In the genomic region with DNA sequence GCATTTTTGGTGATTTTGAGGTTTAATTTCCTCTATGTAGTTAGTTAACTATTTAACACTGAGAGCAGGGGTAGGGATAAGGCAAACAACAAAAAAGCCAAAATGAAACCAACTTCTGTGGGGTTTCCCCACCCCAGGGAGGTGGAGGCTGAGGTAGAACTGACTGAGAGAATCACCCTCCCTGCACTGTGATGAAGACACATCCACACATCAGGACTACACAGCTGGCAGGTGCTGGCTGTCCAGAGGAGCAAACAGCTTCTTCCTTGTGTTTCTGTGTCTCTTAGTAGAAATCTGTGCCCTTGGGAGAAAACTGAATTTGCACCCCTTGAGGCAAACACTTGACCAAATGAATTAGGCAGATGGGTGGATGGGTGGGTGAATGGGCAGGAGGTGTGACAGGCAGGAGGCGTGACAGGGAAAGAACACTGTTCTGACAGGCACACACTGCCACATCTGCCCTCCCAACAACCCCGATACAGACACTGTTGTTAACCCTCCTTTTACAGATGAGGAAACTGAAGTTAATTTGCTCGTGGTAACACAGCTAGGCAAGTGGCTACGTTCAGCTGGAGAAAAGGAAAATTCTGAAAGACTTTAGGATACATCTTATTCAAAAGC, we compare ENCODE assay signal across 9 cellular contexts.
DNase-seq lines count a peak whose midpoint lies in the region; ATAC-seq and TF ChIP-seq lines count a peak whose summit lies in the region.
"Had no signal": no experiment of that assay in that cellular context is flagged by ENCODE, and none has a peak within 500 bp of the region (broad histone marks: within the 10 kb centered on the region; RNA-seq: fewer than 3 reads in every experiment).

No MANE protein-coding gene starts in this region.

- no peaks in the 10 kb centered on the region for H3K9me3 Mint-ChIP-seq in progenitor cell of endocrine pancreas (ENCODE audit: low read depth)
- H3K9me3 Mint-ChIP-seq in H9 = no peaks in the 10 kb centered on the region; a peak in 1 of 5 replicates

- H2BK12ac ChIP-seq in H9 (ENCODE audit: insufficient read length, low read depth, low read length) = no peak overlapping the region

- H4K8ac ChIP-seq in H9 (replicated peaks; ENCODE audit: insufficient read length, low read depth, low read length) = no peak overlapping the region

- H4K5ac ChIP-seq in H9 (ENCODE audit: insufficient read length, low read depth, low read length) = no peak overlapping the region

- H2AK5ac ChIP-seq in H9 (ENCODE audit: insufficient read length, low read length) = no peak overlapping the region

- DNase-seq in activated CD4-positive, alpha-beta T cell treated with anti-CD3 and anti-CD28 coated beads, Interleukin-2, amount 50 U/mL, for 48 hours = peak; percentile 58 to 60
- DNase-seq in spleen = no peak
- no peak for DNase-seq in SIG-M5 treated with dmso at 0.1 percent for 504 hours (lab: John Stamatoyannopoulos, UW; ENCODE audit: unreplicated experiment)
- no peak for DNase-seq in progenitor cell of endocrine pancreas (ENCODE audit: low spot score, unreplicated experiment)
- no peak for DNase-seq in H9
- no peak for DNase-seq in HPDE6-E6E7 (ENCODE audit: extremely low spot score)
- DNase-seq: tibial artery had no signal

- no peak overlapping the region for H3K18ac ChIP-seq in H9 (ENCODE audit: insufficient read length, low read depth, low read length)

- H3K4me1 ChIP-seq in spleen = peaks cover 13 to 62% (median 37%) of the 10 kb centered on the region in 6 donors
- no peaks in the 10 kb centered on the region for H3K4me1 ChIP-seq in H9 (ENCODE audit: insufficient read depth, low read length)
- H3K4me1 ChIP-seq: tibial artery had no signal

- H3K79me1 ChIP-seq in H9 (ENCODE audit: insufficient read depth, low read depth, low read length, poor library complexity, severe bottlenecking) = no peaks in the 10 kb centered on the region

- TF ChIP-seq POLR2A in spleen (IDR thresholded peaks at IDR 0.05) = no peak

- peaks cover 0 to 6% (median 0%) of the 10 kb centered on the region in 8 donors for H3K9me3 ChIP-seq in spleen
- H3K9me3 ChIP-seq in H9 (ENCODE audit: control insufficient read depth, low read depth, low read length) = no peaks in the 10 kb centered on the region
- H3K9me3 ChIP-seq: tibial artery had no signal

- H3K27me3 Mint-ChIP-seq in progenitor cell of endocrine pancreas (peaks cover 20% of the 10 kb centered on the region), H9 (ENCODE audit: low read depth) (peaks cover 5% of the 10 kb centered on the region)

- H3K4me3 ChIP-seq in spleen = peak overlapping the region in 1 of 8 donors; percentile 67
- H3K4me3 ChIP-seq: tibial artery had no signal

- no peak overlapping the region for H2AFZ ChIP-seq in H9 (ENCODE audit: low read length)

- no peak overlapping the region for H2BK5ac ChIP-seq in H9 (ENCODE audit: insufficient read length, low read length)

- H3K4me3 Mint-ChIP-seq in progenitor cell of endocrine pancreas (ENCODE audit: low read depth) = no peak overlapping the region
- no peak overlapping the region for H3K4me3 Mint-ChIP-seq in H9

- H3K4me1 Mint-ChIP-seq in progenitor cell of endocrine pancreas (ENCODE audit: low read depth) (no peaks in the 10 kb centered on the region), H9 (peaks cover 8 to 11% of the 10 kb centered on the region in 2 experiments)

- WGBS in spleen, 5 donors = 56 to 68% (median 62%) methylated on average over 4 of the region's 4 CpGs
- no CpG with 5 or more reads among the region's 4 CpGs for WGBS in H9 (ENCODE audit: extremely low coverage, insufficient read length, low lambda C conversion rate)

- ATAC-seq in GM19395 (IDR thresholded peaks at IDR 0.05; ENCODE audit: unreplicated experiment) (peak; percentile 56), HG03097 (IDR thresholded peaks at IDR 0.05; ENCODE audit: low FRiP score, unreplicated experiment) (peak; percentile 49)

- intact Hi-C loops in spleen (cut with DNase I; ENCODE audit: low total_unique reads) = no loop called here

- H3K9ac ChIP-seq in H9 (ENCODE audit: extremely low read depth, insufficient read length, low read length) = no peak overlapping the region

- H3K27ac Mint-ChIP-seq in progenitor cell of endocrine pancreas (no peak overlapping the region), H9 (no peak overlapping the region)

- no peak overlapping the region for H3K23ac ChIP-seq in H9 (ENCODE audit: insufficient read length, low read depth, low read length)

- H3T11ph ChIP-seq in H9 (ENCODE audit: low read length) = no peak overlapping the region

- H3K23me2 ChIP-seq in H9 (ENCODE audit: insufficient read length, low read depth, low read length, poor library complexity, severe bottlenecking) = no peaks in the 10 kb centered on the region

- H3K14ac ChIP-seq in H9 (ENCODE audit: insufficient read depth, low read length) = no peak overlapping the region

- H3K79me2 ChIP-seq in H9 (ENCODE audit: insufficient read depth, low read length) = no peaks in the 10 kb centered on the region

- no peak for TF ChIP-seq CTCF in spleen (IDR thresholded peaks at IDR 0.05 in 8 of 11, conservative IDR thresholded peaks at IDR 0.05 in 3 of 11)
- no peak for TF ChIP-seq CTCF in progenitor cell of endocrine pancreas (IDR thresholded peaks at IDR 0.05; ENCODE audit: unreplicated experiment)
- no peak for TF ChIP-seq CTCF in H9 (conservative IDR thresholded peaks at IDR 0.05)

- H2BK15ac ChIP-seq in H9 (ENCODE audit: low read depth, low read length) = no peak overlapping the region; the same call in 1 of the 2 replicates

- H3K56ac ChIP-seq in H9 (ENCODE audit: insufficient read length, low read depth, low read length) = no peak overlapping the region

- no peaks in the 10 kb centered on the region for H4K20me1 ChIP-seq in H9 (ENCODE audit: control insufficient read depth, insufficient read depth, insufficient read length)

- H3K4ac ChIP-seq in H9 (ENCODE audit: low read depth, low read length) = no peak overlapping the region

- H3K4me2 ChIP-seq in H9 (ENCODE audit: insufficient read depth, insufficient read length, low read length) = no peak overlapping the region

- H3K27ac ChIP-seq in spleen (peak overlapping the region; percentile 35 to 86 (median 73)), H9 (ENCODE audit: insufficient read length, low read depth, low read length) (no peak overlapping the region)
- H3K27ac ChIP-seq: tibial artery had no signal

- H3K36me3 Mint-ChIP-seq in progenitor cell of endocrine pancreas (ENCODE audit: insufficient read depth) (no peaks in the 10 kb centered on the region), H9 (ENCODE audit: insufficient read depth in 1 of 3, low read depth in 3 of 3) (no peaks in the 10 kb centered on the region)

- no peaks in the 10 kb centered on the region for H3K27me3 ChIP-seq in spleen (replicated peaks in 1 of 7)
- no peaks in the 10 kb centered on the region for H3K27me3 ChIP-seq in H9 (ENCODE audit: insufficient read depth, low read length)
- H3K27me3 ChIP-seq: tibial artery had no signal

- H4K91ac ChIP-seq in H9 (ENCODE audit: insufficient read length, low read depth, low read length) = no peak overlapping the region

- H3K36me3 ChIP-seq in spleen = no peaks in the 10 kb centered on the region
- H3K36me3 ChIP-seq: tibial artery had no signal

- no peak overlapping the region for H2BK120ac ChIP-seq in H9 (ENCODE audit: low read depth, low read length, poor library complexity, severe bottlenecking)

- no peak overlapping the region for H2BK20ac ChIP-seq in H9 (ENCODE audit: low read depth, low read length, poor library complexity, severe bottlenecking)

Comparison
In these comparisons a context has a peak if more than half of its experiments do, and no peak if none do; other contexts are left out.
1. DNase-seq: peak in activated CD4-positive, alpha-beta T cell treated with anti-CD3 and anti-CD28 coated beads, Interleukin-2, amount 50 U/mL, for 48 hours (2 of 2); none in spleen (single experiment), SIG-M5 treated with dmso at 0.1 percent for 504 hours (single experiment), progenitor cell of endocrine pancreas (single experiment), H9 (single experiment) and HPDE6-E6E7 (single experiment).